In the genomic region with DNA sequence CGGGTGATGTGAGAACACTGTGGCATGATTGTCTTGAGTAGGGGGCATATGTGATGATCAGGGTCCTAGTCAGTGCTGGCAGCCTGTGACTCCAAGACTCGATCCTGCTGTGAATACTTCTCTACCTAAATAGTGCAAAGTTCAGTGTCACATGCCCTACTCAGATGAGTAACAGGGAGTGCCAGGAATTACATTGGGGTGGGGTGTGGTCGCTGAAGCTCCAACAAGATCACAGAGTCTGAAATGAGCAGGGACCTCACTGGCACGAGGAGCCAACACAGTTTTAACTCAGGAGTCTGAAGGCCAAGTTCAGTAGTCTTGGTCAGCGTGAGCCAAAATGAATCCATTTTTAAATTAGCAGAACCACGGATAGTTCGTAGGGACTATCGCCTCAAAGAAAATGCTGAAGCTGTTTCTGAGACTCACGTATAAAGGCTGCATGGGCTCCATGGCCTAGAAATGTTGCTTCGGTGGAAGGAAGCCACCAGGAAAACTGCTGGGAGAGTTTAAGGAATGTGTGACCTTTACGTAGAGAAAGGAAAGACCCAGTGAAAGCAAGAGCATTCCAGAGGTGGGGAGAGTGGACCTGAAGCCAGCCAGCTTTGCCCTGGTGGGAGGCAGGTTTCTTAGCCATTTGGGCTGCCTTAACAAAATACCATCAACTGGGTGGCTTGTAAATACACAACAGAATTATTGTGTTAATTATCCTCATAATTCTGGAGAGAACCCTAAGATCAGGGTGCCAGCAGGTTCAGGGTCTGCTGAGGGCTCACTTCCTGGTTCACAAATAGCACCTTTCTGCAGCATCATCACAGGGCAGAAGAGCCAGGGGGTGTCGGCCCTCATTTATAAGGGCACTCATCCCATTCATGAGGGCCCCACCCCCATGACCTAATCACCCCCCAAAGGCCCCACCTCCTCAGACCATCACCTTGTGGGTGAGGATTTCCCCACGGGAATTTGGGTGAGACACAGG, we compare ENCODE assay signal across 10 cellular contexts.
DNase-seq lines count a peak whose midpoint lies in the region; ATAC-seq and TF ChIP-seq lines count a peak whose summit lies in the region.
"Had no signal": no experiment of that assay in that cellular context is flagged by ENCODE, and none has a peak within 500 bp of the region (broad histone marks: within the 10 kb centered on the region; RNA-seq: fewer than 3 reads in every experiment).

No MANE protein-coding gene starts in this region.

- peak overlapping the region; percentile 48 for H3K4me2 ChIP-seq in smooth muscle cell

- H3K9me3 ChIP-seq in HEK293 (ENCODE audit: control insufficient read depth, insufficient read depth, low read depth, low read length) (no peaks in the 10 kb centered on the region), T-helper 17 cell (ENCODE audit: control insufficient read depth, low read length, poor library complexity, severe bottlenecking) (no peaks in the 10 kb centered on the region), smooth muscle cell (replicated peaks; ENCODE audit: low read depth) (no peaks in the 10 kb centered on the region)
- H3K9me3 ChIP-seq in naive thymus-derived CD4-positive, alpha-beta T cell (ENCODE audit: control insufficient read depth in 2 of 3, low read length in 3 of 3): no peaks in the 10 kb centered on the region

- 77% methylated on average over 13 of the region's 13 CpGs for WGBS in smooth muscle cell (ENCODE audit: low lambda C conversion rate)

- peaks cover 30% of the 10 kb centered on the region for H3K4me1 Mint-ChIP-seq in T-helper 17 cell
- H3K4me1 Mint-ChIP-seq in naive thymus-derived CD4-positive, alpha-beta T cell: peaks cover 22 to 76% (median 55%) of the 10 kb centered on the region in 7 donors

- intact Hi-C loops in naive thymus-derived CD4-positive, alpha-beta T cell (cut with micrococcal nuclease): no loop called here

- H3K4me3 ChIP-seq in HEK293 (ENCODE audit: low read depth, low read length) (no peak overlapping the region), smooth muscle cell (no peak overlapping the region)
- H3K4me3 ChIP-seq in naive thymus-derived CD4-positive, alpha-beta T cell (ENCODE audit: low read length): no peak overlapping the region

- no peak for TF ChIP-seq CTCF in HEK293 (tag by site-specific recombination; IDR thresholded peaks at IDR 0.05)
- TF ChIP-seq CTCF in smooth muscle cell (IDR thresholded peaks at IDR 0.05; ENCODE audit: borderline replicate concordance, insufficient read depth, poor library complexity, severe bottlenecking): no peak

- H3F3A ChIP-seq in smooth muscle cell (ENCODE audit: low read depth): peaks cover 22% of the 10 kb centered on the region

- peak overlapping the region; percentile 49 for H3K27ac Mint-ChIP-seq in T-helper 17 cell
- peak overlapping the region in 1 of 9 donors; percentile 15 for H3K27ac Mint-ChIP-seq in naive thymus-derived CD4-positive, alpha-beta T cell
- H3K27ac Mint-ChIP-seq: dendritic cell treated with granulocyte-macrophage colony-stimulating factor and Interleukin-4, amounts not matched to agents 40 ng/mL and 50 ng/mL, for 4 days had no signal

- no peaks in the 10 kb centered on the region for H3K27me3 Mint-ChIP-seq in T-helper 17 cell
- H3K27me3 Mint-ChIP-seq in naive thymus-derived CD4-positive, alpha-beta T cell: no peaks in the 10 kb centered on the region
- H3K27me3 Mint-ChIP-seq: dendritic cell treated with granulocyte-macrophage colony-stimulating factor and Interleukin-4, amounts not matched to agents 40 ng/mL and 50 ng/mL, for 4 days had no signal

- DNase-seq in T-helper 17 cell (no peak), iPS DF 19.7 (ENCODE audit: low read depth, low spot score) (peak; percentile 33), smooth muscle cell (lab: John Stamatoyannopoulos, UW; ENCODE audit: unreplicated experiment) (no peak), SHP77 treated with DMSO at 0.1 percent for 48 hours (lab: John Stamatoyannopoulos, UW) (no peak)
- DNase-seq in naive thymus-derived CD4-positive, alpha-beta T cell: no peak
- DNase-seq: activated T-cell treated with anti-CD3 and anti-CD28 coated beads, Interleukin-2, amount 50 U/mL, for 1 hour; natural killer cell had no signal

- H2AFZ ChIP-seq in smooth muscle cell (ENCODE audit: low read depth): no peak overlapping the region

- ATAC-seq in T-helper 17 cell (no peak), GM18517 (IDR thresholded peaks at IDR 0.05; ENCODE audit: unreplicated experiment) (no peak)
- no peak for ATAC-seq in naive thymus-derived CD4-positive, alpha-beta T cell
- ATAC-seq: natural killer cell had no signal

- CTCF ChIA-PET in HEK293 (lab: Yijun Ruan, JAX): interaction anchor here (0.6 to 1.0 kb wide), 2 partner anchors 103 to 408 kb away, joined by 4 read pairs; no protein-coding TSS in a partner anchor
- CTCF ChIA-PET in naive thymus-derived CD4-positive, alpha-beta T cell (lab: Charles Lee): no interaction called here

- H3K27ac ChIP-seq in HEK293 (ENCODE audit: extremely low read depth, low read depth, low read length) (no peak overlapping the region), smooth muscle cell (ENCODE audit: low read depth) (peak overlapping the region; percentile 72)
- no peak overlapping the region for H3K27ac ChIP-seq in naive thymus-derived CD4-positive, alpha-beta T cell (ENCODE audit: low read depth, low read length)

- H4K20me1 ChIP-seq in smooth muscle cell (ENCODE audit: low read depth): peaks cover 96% of the 10 kb centered on the region

- peaks cover 81% of the 10 kb centered on the region for H3K79me2 ChIP-seq in smooth muscle cell (ENCODE audit: low read depth)

- POLR2A ChIA-PET in HEK293 (lab: Yijun Ruan, JAX): no interaction called here
- POLR2A ChIA-PET in naive thymus-derived CD4-positive, alpha-beta T cell (lab: Charles Lee): no interaction called here

- peaks cover 0 to 5% of the 10 kb centered on the region in 2 experiments; a peak in 1 of 3 replicates for H3K36me3 ChIP-seq in HEK293 (ENCODE audit: control insufficient read depth in 2 of 2, insufficient read depth in 1 of 2, low read length in 2 of 2)
- H3K36me3 ChIP-seq in smooth muscle cell (ENCODE audit: low read depth): no peaks in the 10 kb centered on the region
- peaks cover 0 to 11% (median 0%) of the 10 kb centered on the region in 3 experiments for H3K36me3 ChIP-seq in naive thymus-derived CD4-positive, alpha-beta T cell (ENCODE audit: control insufficient read depth in 2 of 3, insufficient read depth in 3 of 3, low read length in 3 of 3)

- H3K36me3 Mint-ChIP-seq in T-helper 17 cell (ENCODE audit: low read depth): peaks cover 6% of the 10 kb centered on the region
- peaks cover 0 to 26% (median 3%) of the 10 kb centered on the region in 5 donors for H3K36me3 Mint-ChIP-seq in naive thymus-derived CD4-positive, alpha-beta T cell
- H3K36me3 Mint-ChIP-seq: natural killer cell had no signal

- no peaks in the 10 kb centered on the region for H3K27me3 ChIP-seq in smooth muscle cell (ENCODE audit: low read depth)
- H3K27me3 ChIP-seq in naive thymus-derived CD4-positive, alpha-beta T cell (ENCODE audit: control insufficient read depth in 2 of 2, insufficient read depth in 2 of 2, low read length in 2 of 2): no peaks in the 10 kb centered on the region

- peaks cover 0 to 1% (median 0%) of the 10 kb centered on the region in 11 donors for H3K9me3 Mint-ChIP-seq in naive thymus-derived CD4-positive, alpha-beta T cell
- H3K9me3 Mint-ChIP-seq: dendritic cell treated with granulocyte-macrophage colony-stimulating factor and Interleukin-4, amounts not matched to agents 40 ng/mL and 50 ng/mL, for 4 days; natural killer cell had no signal

- peaks cover 1% of the 10 kb centered on the region; the same call in 1 of the 2 replicates for H3K4me1 ChIP-seq in HEK293 (ENCODE audit: control insufficient read depth, insufficient read depth, low read length)
- peaks cover 22% of the 10 kb centered on the region for H3K4me1 ChIP-seq in smooth muscle cell (ENCODE audit: low read depth)
- H3K4me1 ChIP-seq in naive thymus-derived CD4-positive, alpha-beta T cell (ENCODE audit: control insufficient read depth in 2 of 2, insufficient read depth in 2 of 2, low read length in 2 of 2): peaks cover 0 to 4% of the 10 kb centered on the region in 2 donors

- no peak overlapping the region for H3K4me3 Mint-ChIP-seq in T-helper 17 cell
- H3K4me3 Mint-ChIP-seq in naive thymus-derived CD4-positive, alpha-beta T cell: no peak overlapping the region
- H3K4me3 Mint-ChIP-seq: dendritic cell treated with granulocyte-macrophage colony-stimulating factor and Interleukin-4, amounts not matched to agents 40 ng/mL and 50 ng/mL, for 4 days; natural killer cell had no signal

- H3K9ac ChIP-seq in smooth muscle cell (ENCODE audit: low read depth): peak overlapping the region; percentile 51

TF ChIP-seq in HEK293, 187 proteins besides CTCF, POLR2A, EP300 and RAD21:
- TF ChIP-seq KLF1 (tag by site-specific recombination; IDR thresholded peaks at IDR 0.05) (peak; percentile 30; the same call in 1 of the 2 replicates), ZNF16 (tag by site-specific recombination; IDR thresholded peaks at IDR 0.05; ENCODE audit: low read depth) (no peak)
